ENCODE assay signal across 1 cellular context in the genomic region with DNA sequence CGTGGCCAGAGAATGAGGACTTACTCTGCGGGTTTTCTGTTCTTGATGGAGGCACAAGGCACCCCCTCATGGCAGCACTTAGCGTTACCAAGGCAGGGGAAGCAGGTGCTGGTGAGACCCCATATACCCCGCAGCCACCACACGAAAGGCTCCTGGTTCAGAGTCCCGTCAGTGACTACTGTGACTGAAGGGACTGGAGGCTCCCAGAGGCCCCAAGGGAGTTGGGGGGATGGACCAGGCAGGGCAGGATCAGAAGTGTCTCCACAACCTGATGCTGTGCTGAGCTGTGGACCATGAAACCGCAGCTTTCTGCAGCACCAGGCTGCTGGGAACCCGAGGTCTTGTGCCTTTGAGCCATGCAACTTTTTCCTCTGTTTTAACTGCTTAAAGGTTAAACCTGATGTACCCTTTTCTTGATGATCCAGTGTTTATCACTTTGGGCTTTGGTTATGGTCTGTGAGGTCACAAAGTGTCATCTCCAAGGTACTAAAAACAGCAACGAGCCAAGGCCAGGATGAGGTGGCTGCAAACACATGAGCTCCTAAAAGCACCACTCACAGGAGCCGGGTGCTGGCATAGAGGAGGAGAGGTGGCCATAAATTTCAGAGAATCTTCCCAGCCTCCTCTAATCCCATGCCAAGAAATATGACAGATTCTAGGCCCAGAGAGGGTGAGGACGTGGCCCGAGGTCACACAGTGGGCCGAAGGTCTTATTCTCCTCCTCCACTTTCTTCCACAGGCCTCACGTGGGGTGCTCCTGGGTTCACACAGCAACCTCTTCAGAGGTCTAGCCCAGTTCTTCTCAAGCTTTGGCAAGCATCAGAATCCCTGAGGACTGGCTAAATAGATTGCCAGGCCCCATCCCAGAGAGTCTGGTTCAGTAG.
TF ChIP-seq lines count a peak whose summit lies in the region.

No MANE protein-coding gene starts in this region.

TF ChIP-seq in GM23338, 12 proteins besides CTCF, POLR2A, EP300 and RAD21 (continued from another document):
- TF ChIP-seq, protein P1, sequence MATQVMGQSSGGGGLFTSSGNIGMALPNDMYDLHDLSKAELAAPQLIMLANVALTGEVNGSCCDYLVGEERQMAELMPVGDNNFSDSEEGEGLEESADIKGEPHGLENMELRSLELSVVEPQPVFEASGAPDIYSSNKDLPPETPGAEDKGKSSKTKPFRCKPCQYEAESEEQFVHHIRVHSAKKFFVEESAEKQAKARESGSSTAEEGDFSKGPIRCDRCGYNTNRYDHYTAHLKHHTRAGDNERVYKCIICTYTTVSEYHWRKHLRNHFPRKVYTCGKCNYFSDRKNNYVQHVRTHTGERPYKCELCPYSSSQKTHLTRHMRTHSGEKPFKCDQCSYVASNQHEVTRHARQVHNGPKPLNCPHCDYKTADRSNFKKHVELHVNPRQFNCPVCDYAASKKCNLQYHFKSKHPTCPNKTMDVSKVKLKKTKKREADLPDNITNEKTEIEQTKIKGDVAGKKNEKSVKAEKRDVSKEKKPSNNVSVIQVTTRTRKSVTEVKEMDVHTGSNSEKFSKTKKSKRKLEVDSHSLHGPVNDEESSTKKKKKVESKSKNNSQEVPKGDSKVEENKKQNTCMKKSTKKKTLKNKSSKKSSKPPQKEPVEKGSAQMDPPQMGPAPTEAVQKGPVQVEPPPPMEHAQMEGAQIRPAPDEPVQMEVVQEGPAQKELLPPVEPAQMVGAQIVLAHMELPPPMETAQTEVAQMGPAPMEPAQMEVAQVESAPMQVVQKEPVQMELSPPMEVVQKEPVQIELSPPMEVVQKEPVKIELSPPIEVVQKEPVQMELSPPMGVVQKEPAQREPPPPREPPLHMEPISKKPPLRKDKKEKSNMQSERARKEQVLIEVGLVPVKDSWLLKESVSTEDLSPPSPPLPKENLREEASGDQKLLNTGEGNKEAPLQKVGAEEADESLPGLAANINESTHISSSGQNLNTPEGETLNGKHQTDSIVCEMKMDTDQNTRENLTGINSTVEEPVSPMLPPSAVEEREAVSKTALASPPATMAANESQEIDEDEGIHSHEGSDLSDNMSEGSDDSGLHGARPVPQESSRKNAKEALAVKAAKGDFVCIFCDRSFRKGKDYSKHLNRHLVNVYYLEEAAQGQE (IDR thresholded peaks at IDR 0.05; ENCODE audit: unreplicated experiment) = no peak
- TF ChIP-seq POLR2AphosphoS5 (IDR thresholded peaks at IDR 0.05; ENCODE audit: low read depth) (no peak), ZNF331 (CRISPR knock-in tag; IDR thresholded peaks at IDR 0.05; ENCODE audit: low read depth) (no peak)
- TF ChIP-seq, protein P2, sequence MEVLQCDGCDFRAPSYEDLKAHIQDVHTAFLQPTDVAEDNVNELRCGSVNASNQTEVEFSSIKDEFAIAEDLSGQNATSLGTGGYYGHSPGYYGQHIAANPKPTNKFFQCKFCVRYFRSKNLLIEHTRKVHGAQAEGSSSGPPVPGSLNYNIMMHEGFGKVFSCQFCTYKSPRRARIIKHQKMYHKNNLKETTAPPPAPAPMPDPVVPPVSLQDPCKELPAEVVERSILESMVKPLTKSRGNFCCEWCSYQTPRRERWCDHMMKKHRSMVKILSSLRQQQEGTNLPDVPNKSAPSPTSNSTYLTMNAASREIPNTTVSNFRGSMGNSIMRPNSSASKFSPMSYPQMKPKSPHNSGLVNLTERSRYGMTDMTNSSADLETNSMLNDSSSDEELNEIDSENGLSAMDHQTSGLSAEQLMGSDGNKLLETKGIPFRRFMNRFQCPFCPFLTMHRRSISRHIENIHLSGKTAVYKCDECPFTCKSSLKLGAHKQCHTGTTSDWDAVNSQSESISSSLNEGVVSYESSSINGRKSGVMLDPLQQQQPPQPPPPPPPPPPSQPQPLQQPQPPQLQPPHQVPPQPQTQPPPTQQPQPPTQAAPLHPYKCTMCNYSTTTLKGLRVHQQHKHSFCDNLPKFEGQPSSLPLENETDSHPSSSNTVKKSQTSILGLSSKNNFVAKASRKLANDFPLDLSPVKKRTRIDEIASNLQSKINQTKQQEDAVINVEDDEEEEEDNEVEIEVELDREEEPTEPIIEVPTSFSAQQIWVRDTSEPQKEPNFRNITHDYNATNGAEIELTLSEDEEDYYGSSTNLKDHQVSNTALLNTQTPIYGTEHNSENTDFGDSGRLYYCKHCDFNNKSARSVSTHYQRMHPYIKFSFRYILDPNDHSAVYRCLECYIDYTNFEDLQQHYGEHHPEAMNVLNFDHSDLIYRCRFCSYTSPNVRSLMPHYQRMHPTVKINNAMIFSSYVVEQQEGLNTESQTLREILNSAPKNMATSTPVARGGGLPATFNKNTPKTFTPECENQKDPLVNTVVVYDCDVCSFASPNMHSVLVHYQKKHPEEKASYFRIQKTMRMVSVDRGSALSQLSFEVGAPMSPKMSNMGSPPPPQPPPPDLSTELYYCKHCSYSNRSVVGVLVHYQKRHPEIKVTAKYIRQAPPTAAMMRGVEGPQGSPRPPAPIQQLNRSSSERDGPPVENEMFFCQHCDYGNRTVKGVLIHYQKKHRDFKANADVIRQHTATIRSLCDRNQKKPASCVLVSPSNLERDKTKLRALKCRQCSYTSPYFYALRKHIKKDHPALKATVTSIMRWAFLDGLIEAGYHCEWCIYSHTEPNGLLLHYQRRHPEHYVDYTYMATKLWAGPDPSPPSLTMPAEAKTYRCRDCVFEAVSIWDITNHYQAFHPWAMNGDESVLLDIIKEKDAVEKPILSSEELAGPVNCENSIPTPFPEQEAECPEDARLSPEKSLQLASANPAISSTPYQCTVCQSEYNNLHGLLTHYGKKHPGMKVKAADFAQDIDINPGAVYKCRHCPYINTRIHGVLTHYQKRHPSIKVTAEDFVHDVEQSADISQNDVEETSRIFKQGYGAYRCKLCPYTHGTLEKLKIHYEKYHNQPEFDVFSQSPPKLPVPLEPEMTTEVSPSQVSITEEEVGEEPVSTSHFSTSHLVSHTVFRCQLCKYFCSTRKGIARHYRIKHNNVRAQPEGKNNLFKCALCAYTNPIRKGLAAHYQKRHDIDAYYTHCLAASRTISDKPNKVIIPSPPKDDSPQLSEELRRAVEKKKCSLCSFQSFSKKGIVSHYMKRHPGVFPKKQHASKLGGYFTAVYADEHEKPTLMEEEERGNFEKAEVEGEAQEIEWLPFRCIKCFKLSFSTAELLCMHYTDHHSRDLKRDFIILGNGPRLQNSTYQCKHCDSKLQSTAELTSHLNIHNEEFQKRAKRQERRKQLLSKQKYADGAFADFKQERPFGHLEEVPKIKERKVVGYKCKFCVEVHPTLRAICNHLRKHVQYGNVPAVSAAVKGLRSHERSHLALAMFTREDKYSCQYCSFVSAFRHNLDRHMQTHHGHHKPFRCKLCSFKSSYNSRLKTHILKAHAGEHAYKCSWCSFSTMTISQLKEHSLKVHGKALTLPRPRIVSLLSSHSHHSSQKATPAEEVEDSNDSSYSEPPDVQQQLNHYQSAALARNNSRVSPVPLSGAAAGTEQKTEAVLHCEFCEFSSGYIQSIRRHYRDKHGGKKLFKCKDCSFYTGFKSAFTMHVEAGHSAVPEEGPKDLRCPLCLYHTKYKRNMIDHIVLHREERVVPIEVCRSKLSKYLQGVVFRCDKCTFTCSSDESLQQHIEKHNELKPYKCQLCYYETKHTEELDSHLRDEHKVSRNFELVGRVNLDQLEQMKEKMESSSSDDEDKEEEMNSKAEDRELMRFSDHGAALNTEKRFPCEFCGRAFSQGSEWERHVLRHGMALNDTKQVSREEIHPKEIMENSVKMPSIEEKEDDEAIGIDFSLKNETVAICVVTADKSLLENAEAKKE (CRISPR knock-in tag; IDR thresholded peaks at IDR 0.05) = no peak
TF ChIP-seq in GM23338: peak in this region for 0.
